Comparison of ENCODE assay signal across 1 cellular context in genomic region chr1:20725189-20726106, GRCh38.
TF ChIP-seq lines count a peak whose summit lies in the region.

No MANE protein-coding gene starts in this region.

TF ChIP-seq in H1, 55 proteins besides CTCF, POLR2A, EP300 and RAD21:
- TF ChIP-seq E2F6 (IDR thresholded peaks at IDR 0.05) (peak; percentile 54; the same call in 1 of the 2 replicates), ATF3 (IDR thresholded peaks at IDR 0.05; ENCODE audit: insufficient read depth, low read depth, low read length) (no peak), HDAC6 (IDR thresholded peaks at IDR 0.05; ENCODE audit: low read depth, low read length) (no peak), MAX (IDR thresholded peaks at IDR 0.05) (0 out of 2 replicates have a peak, but pooled peaks have one; percentile 21), YY1 (IDR thresholded peaks at IDR 0.05; ENCODE audit: low read depth, low read length) (no peak), SAP30 (IDR thresholded peaks at IDR 0.05; ENCODE audit: insufficient read depth, insufficient replicate concordance, low read length) (no peak), EZH2 (IDR thresholded peaks at IDR 0.05; ENCODE audit: low read depth, low read length, severe bottlenecking) (no peak), SP4 (IDR thresholded peaks at IDR 0.05; ENCODE audit: low read length) (no peak), GABPA (IDR thresholded peaks at IDR 0.05; ENCODE audit: borderline replicate concordance, insufficient read depth, low read length) (no peak)
